18 cellular contexts compared by ENCODE assay signal in the genomic region with DNA sequence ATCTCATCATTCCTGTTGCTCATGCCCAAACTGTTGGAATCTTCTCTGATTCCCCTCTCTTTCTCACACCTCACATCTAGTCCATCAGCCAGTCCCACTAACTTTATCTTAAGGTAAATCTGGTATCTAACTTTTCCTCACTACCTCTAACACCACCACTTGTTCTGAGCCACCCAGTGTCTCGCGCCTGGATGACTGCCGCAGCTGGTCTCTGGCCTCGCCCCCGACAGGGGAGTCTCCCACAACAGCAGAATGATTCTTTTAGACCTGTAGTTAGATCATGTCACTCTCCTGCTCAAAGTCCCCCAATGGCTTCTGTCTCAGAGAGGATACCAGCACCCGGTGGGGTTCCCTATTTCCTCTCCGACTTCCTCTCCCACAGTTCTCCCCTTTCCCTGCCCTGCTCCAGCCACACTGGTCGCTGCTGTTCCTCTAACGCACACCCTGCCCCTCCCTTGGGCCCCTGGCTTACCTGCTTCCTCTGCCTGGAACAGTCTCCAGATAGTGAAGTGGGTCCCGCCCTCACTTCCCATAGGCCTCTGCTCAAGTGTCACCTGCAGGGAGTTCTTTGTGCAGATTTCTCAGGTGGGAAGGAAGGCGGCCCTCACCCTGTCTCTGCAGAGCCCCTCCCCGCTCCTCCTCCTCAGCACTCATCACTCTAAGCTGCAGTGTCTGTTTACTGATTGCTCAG.
DNase-seq lines count a peak whose midpoint lies in the region; ATAC-seq, FAIRE-seq and TF ChIP-seq lines count a peak whose summit lies in the region.
"Had no signal": no experiment of that assay in that cellular context is flagged by ENCODE, and none has a peak within 500 bp of the region (broad histone marks: within the 10 kb centered on the region; RNA-seq: fewer than 3 reads in every experiment).

No MANE protein-coding gene starts in this region.

- H4K8ac ChIP-seq in neuronal stem cell (ENCODE audit: low read depth, low read length), result no peak overlapping the region

- no peak overlapping the region for H3K4me2 ChIP-seq in neuronal stem cell (ENCODE audit: insufficient read depth, low read length, poor library complexity, severe bottlenecking)
- no peak overlapping the region for H3K4me2 ChIP-seq in osteoblast (ENCODE audit: insufficient read depth, low read length)

- H3K36me3 ChIP-seq in heart right ventricle, result peaks cover 0 to 65% (median 0%) of the 10 kb centered on the region in 9 donors
- peaks cover 69% of the 10 kb centered on the region for H3K36me3 ChIP-seq in right atrium auricular region
- H3K36me3 ChIP-seq in neuronal stem cell (replicated peaks in 1 of 2; ENCODE audit: control insufficient read depth in 2 of 2, insufficient read depth in 2 of 2, low read length in 2 of 2), result no peaks in the 10 kb centered on the region
- H3K36me3 ChIP-seq in upper lobe of left lung, result no peaks in the 10 kb centered on the region
- H3K36me3 ChIP-seq in BE2C, result no peaks in the 10 kb centered on the region
- no peaks in the 10 kb centered on the region for H3K36me3 ChIP-seq in osteoblast (ENCODE audit: insufficient read depth, low read length)
- H3K36me3 ChIP-seq: HAP-1 had no signal

- no peak overlapping the region for H3K4me3 ChIP-seq in heart right ventricle
- H3K4me3 ChIP-seq in right atrium auricular region, result no peak overlapping the region
- no peak overlapping the region for H3K4me3 ChIP-seq in neuronal stem cell (ENCODE audit: low read length in 2 of 2)
- no peak overlapping the region for H3K4me3 ChIP-seq in upper lobe of left lung
- no peak overlapping the region for H3K4me3 ChIP-seq in BE2C (ENCODE audit: low read depth, low read length)
- no peak overlapping the region for H3K4me3 ChIP-seq in osteoblast (ENCODE audit: insufficient read depth, low read length)
- H3K4me3 ChIP-seq: HAP-1 had no signal

- peaks cover 3 to 64% (median 36%) of the 10 kb centered on the region in 9 donors for H3K4me1 ChIP-seq in heart right ventricle
- peaks cover 0 to 24% of the 10 kb centered on the region in 2 donors for H3K4me1 ChIP-seq in right atrium auricular region
- no peaks in the 10 kb centered on the region for H3K4me1 ChIP-seq in neuronal stem cell (ENCODE audit: control insufficient read depth in 2 of 2, insufficient read depth in 1 of 2, low read depth in 1 of 2, low read length in 2 of 2)
- H3K4me1 ChIP-seq in upper lobe of left lung, result peaks cover 0 to 16% (median 5%) of the 10 kb centered on the region in 4 donors
- H3K4me1 ChIP-seq in BE2C, result peaks cover 11% of the 10 kb centered on the region; the same call in 1 of the 2 replicates
- H3K4me1 ChIP-seq in osteoblast (ENCODE audit: insufficient read depth, low read length), result peaks cover 21% of the 10 kb centered on the region
- H3K4me1 ChIP-seq: HAP-1 had no signal

- ATAC-seq in heart right ventricle, result no peak
- ATAC-seq in left colon, result peak; percentile 42
- ATAC-seq in upper lobe of left lung (ENCODE audit: low FRiP score in 2 of 2), result no peak

- TF ChIP-seq EP300 in upper lobe of left lung (IDR thresholded peaks at IDR 0.05), result no peak

- H3K9ac ChIP-seq in neuronal stem cell (ENCODE audit: low read depth, low read length, poor library complexity), result no peak overlapping the region

- H2AFZ ChIP-seq in neuronal stem cell (ENCODE audit: low read length), result no peak overlapping the region
- no peak overlapping the region for H2AFZ ChIP-seq in osteoblast (ENCODE audit: low read length)

- 88 to 90% methylated on average over 12 of the region's 12 CpGs for WGBS in heart right ventricle, 2 donors
- no CpG with 5 or more reads among the region's 12 CpGs for WGBS in neuronal stem cell (ENCODE audit: extremely low coverage in 2 of 2, insufficient read length in 2 of 2, insufficient replicate concordance in 1 of 2), 2 donors
- WGBS in upper lobe of left lung, 2 donors, result 73 to 78% methylated on average over 11 to 12 of the region's 12 CpGs

- no peaks in the 10 kb centered on the region for H3K27me3 ChIP-seq in heart right ventricle
- H3K27me3 ChIP-seq in right atrium auricular region, result no peaks in the 10 kb centered on the region
- H3K27me3 ChIP-seq in neuronal stem cell (ENCODE audit: control insufficient read depth in 3 of 3, insufficient read depth in 3 of 3, low read depth in 1 of 3, low read length in 3 of 3), result peaks cover 0 to 9% (median 0%) of the 10 kb centered on the region in 3 experiments
- no peaks in the 10 kb centered on the region for H3K27me3 ChIP-seq in upper lobe of left lung
- H3K27me3 ChIP-seq in BE2C, result no peaks in the 10 kb centered on the region
- H3K27me3 ChIP-seq in osteoblast (ENCODE audit: insufficient read depth, low read length), result no peaks in the 10 kb centered on the region

- no peak overlapping the region for H3K14ac ChIP-seq in neuronal stem cell (ENCODE audit: low read length)

- H3K9me3 ChIP-seq in heart right ventricle, result no peaks in the 10 kb centered on the region
- no peaks in the 10 kb centered on the region for H3K9me3 ChIP-seq in right atrium auricular region
- H3K9me3 ChIP-seq in neuronal stem cell (replicated peaks in 1 of 2; ENCODE audit: control insufficient read depth in 2 of 2, insufficient read depth in 1 of 2, low read depth in 1 of 2, low read length in 2 of 2), result no peaks in the 10 kb centered on the region
- no peaks in the 10 kb centered on the region for H3K9me3 ChIP-seq in upper lobe of left lung
- H3K9me3 ChIP-seq in BE2C, result no peaks in the 10 kb centered on the region
- H3K9me3 ChIP-seq in osteoblast (ENCODE audit: low read depth, low read length), result no peaks in the 10 kb centered on the region
- H3K9me3 ChIP-seq: HAP-1 had no signal

- peak overlapping the region in 9 of 10 donors; percentile 63 to 88 (median 78) for H3K27ac ChIP-seq in heart right ventricle
- no peak overlapping the region for H3K27ac ChIP-seq in right atrium auricular region
- no peak overlapping the region for H3K27ac ChIP-seq in neuronal stem cell (replicated peaks; ENCODE audit: low read length)
- peak overlapping the region in 1 of 4 donors; percentile 19 for H3K27ac ChIP-seq in upper lobe of left lung
- no peak overlapping the region for H3K27ac ChIP-seq in osteoblast (ENCODE audit: low read depth, low read length)

- H2BK15ac ChIP-seq in neuronal stem cell (ENCODE audit: low read length), result no peak overlapping the region

- no peak overlapping the region for H3K4ac ChIP-seq in neuronal stem cell (ENCODE audit: low read length)

- TF ChIP-seq POLR2A in upper lobe of left lung (IDR thresholded peaks at IDR 0.05), result no peak

- DNase-seq in heart right ventricle, result no peak
- DNase-seq in right atrium auricular region (ENCODE audit: low spot score), result no peak
- no peak for DNase-seq in left colon
- DNase-seq in neuronal stem cell (ENCODE audit: low spot score), result no peak
- DNase-seq in upper lobe of left lung, result peak; percentile 67 to 71
- DNase-seq in BE2C, result no peak
- DNase-seq in urothelium cell line (ENCODE audit: low spot score), result no peak
- DNase-seq in osteoblast (ENCODE audit: insufficient read length, low spot score, missing footprints), result no peak
- DNase-seq: ACHN; C1 segment of cervical spinal cord; CD4-positive, alpha-beta memory T cell; DMS153; EL had no signal

- peaks cover 8% of the 10 kb centered on the region for H4K20me1 ChIP-seq in osteoblast (ENCODE audit: insufficient read depth, low read length)

- H2AK5ac ChIP-seq in neuronal stem cell (ENCODE audit: low read depth, low read length), result no peak overlapping the region

- no peak for FAIRE-seq in urothelium cell line (lab: Jason Lieb, UNC)
- FAIRE-seq: G401.6, GM12891, GM19239, H1 had no signal

- H3K79me1 ChIP-seq in neuronal stem cell (ENCODE audit: low read depth, low read length), result no peaks in the 10 kb centered on the region

- peak overlapping the region; percentile 54 for H3K18ac ChIP-seq in neuronal stem cell (ENCODE audit: low read length)

- no peak overlapping the region for H3K23ac ChIP-seq in neuronal stem cell (ENCODE audit: low read depth, low read length, poor library complexity)

- intact Hi-C loops in heart right ventricle (cut with DNase I) (loop anchor here in 3 of 10 donors (5.0 kb wide), 3 partner anchors 36 to 126 kb away; no protein-coding TSS in a partner anchor), left colon (cut with DNase I, micrococcal nuclease) (no loop called here)

- H2BK5ac ChIP-seq in neuronal stem cell (ENCODE audit: low read length), result no peak overlapping the region

- no peak overlapping the region for H2BK120ac ChIP-seq in neuronal stem cell (ENCODE audit: low read depth, low read length)

- no peak overlapping the region for H4K91ac ChIP-seq in neuronal stem cell (ENCODE audit: low read depth, low read length, poor library complexity)

- no peak overlapping the region for H2BK12ac ChIP-seq in neuronal stem cell (ENCODE audit: low read length)

- no peaks in the 10 kb centered on the region for H3K79me2 ChIP-seq in osteoblast (ENCODE audit: insufficient read depth, low read length)

- TF ChIP-seq CTCF in heart right ventricle (IDR thresholded peaks at IDR 0.05) (no peak), right atrium auricular region (IDR thresholded peaks at IDR 0.05) (no peak), upper lobe of left lung (IDR thresholded peaks at IDR 0.05) (no peak), BE2C (IDR thresholded peaks at IDR 0.05; ENCODE audit: low read depth, low read length) (no peak), osteoblast (IDR thresholded peaks at IDR 0.05; ENCODE audit: extremely low read depth, low read depth, low read length) (no peak)

Comparison
In these comparisons a context has a peak if more than half of its experiments do, and no peak if none do; other contexts are left out.
1. H3K27ac ChIP-seq: peak in heart right ventricle (9 of 10); none in right atrium auricular region (0 of 2), neuronal stem cell (single experiment) and osteoblast (single experiment).
2. DNase-seq: peak in upper lobe of left lung (2 of 2); none in heart right ventricle (0 of 2), right atrium auricular region (single experiment), left colon (0 of 2), neuronal stem cell (single experiment), BE2C (single experiment), urothelium cell line (single experiment) and osteoblast (single experiment).